In genomic region chr1:94926915-94927404, GRCh38 we compare ENCODE assay signal across 8 cellular contexts. TPM values are rescaled to one million over a fixed set of nuclear protein-coding genes. Genes with fewer than 3 reads are reported as not detected.
DNase-seq lines count a peak whose midpoint lies in the region; ATAC-seq lines count a peak whose summit lies in the region.

TSS of gene CNN3 (minus strand) at chr1:94927110. CDS start at chr1:94926894, 216 bp downstream.

- peaks cover 28% of the 10 kb centered on the region for H3K4me1 Mint-ChIP-seq in activated naive CD8-positive, alpha-beta T cell treated with anti-CD3 and anti-CD28 coated beads for 36 hours

- H3K4me3 Mint-ChIP-seq in activated naive CD8-positive, alpha-beta T cell treated with anti-CD3 and anti-CD28 coated beads for 36 hours, result peak within 1 kb of the TSS; percentile 87

- no peaks in the 10 kb centered on the region for H3K9me3 Mint-ChIP-seq in activated naive CD8-positive, alpha-beta T cell treated with anti-CD3 and anti-CD28 coated beads for 36 hours

- peak within 1 kb of the TSS; percentile 97 for H3K27ac ChIP-seq in substantia nigra (ENCODE audit: low read depth, low read length, poor library complexity, severe bottlenecking)

- H3K27me3 Mint-ChIP-seq in activated naive CD8-positive, alpha-beta T cell treated with anti-CD3 and anti-CD28 coated beads for 36 hours, result peaks cover 18% of the 10 kb centered on the region

- H3K27ac Mint-ChIP-seq in activated naive CD8-positive, alpha-beta T cell treated with anti-CD3 and anti-CD28 coated beads for 36 hours, result peak within 1 kb of the TSS; percentile 34

- DNase-seq in D341Med (ENCODE audit: low spot score), result peak; percentile 94
- DNase-seq in HuH-7 (ENCODE audit: low spot score), result peak; percentile 87
- peak; percentile 87 to 93 for DNase-seq in SHP77 (lab: John Stamatoyannopoulos, UW)
- peak; percentile 88 for DNase-seq in activated naive CD8-positive, alpha-beta T cell treated with anti-CD3 and anti-CD28 coated beads for 36 hours
- DNase-seq in glomerular endothelial cell (ENCODE audit: extremely low read depth, low read depth, low spot score), result no peak
- peak; percentile 85 for DNase-seq in occipital lobe (lab: John Stamatoyannopoulos, UW)
- DNase-seq in substantia nigra (lab: John Stamatoyannopoulos, UW), result peak; percentile 67 to 97 (median 90)

- peak; percentile 77 for ATAC-seq in GM21528 (IDR thresholded peaks at IDR 0.05; ENCODE audit: low FRiP score, unreplicated experiment)

- no peaks in the 10 kb centered on the region for H3K36me3 Mint-ChIP-seq in activated naive CD8-positive, alpha-beta T cell treated with anti-CD3 and anti-CD28 coated beads for 36 hours

RNA-seq across cellular contexts. Expression of gene CNN3, which starts in this region (rescaled TPM):
- total RNA-seq in activated naive CD8-positive, alpha-beta T cell treated with anti-CD3 and anti-CD28 coated beads for 36 hours, result 10 to 100 TPM; 12.9 to 15.2 TPM
- total RNA-seq in glomerular endothelial cell, result 267 and 275 TPM in 2 replicates
- 199 TPM for total RNA-seq in occipital lobe

Comparison
In these comparisons a context has a peak if more than half of its experiments do, and no peak if none do; other contexts are left out.
1. RNA of gene CNN3 (total RNA-seq): 267 to 275 TPM in glomerular endothelial cell and 199 TPM in occipital lobe (single experiment); 12.9 to 15.2 TPM in activated naive CD8-positive, alpha-beta T cell treated with anti-CD3 and anti-CD28 coated beads for 36 hours; every median in the first group is over 10 times any median in the second.